13 cellular contexts compared by ENCODE assay signal in the genomic region with DNA sequence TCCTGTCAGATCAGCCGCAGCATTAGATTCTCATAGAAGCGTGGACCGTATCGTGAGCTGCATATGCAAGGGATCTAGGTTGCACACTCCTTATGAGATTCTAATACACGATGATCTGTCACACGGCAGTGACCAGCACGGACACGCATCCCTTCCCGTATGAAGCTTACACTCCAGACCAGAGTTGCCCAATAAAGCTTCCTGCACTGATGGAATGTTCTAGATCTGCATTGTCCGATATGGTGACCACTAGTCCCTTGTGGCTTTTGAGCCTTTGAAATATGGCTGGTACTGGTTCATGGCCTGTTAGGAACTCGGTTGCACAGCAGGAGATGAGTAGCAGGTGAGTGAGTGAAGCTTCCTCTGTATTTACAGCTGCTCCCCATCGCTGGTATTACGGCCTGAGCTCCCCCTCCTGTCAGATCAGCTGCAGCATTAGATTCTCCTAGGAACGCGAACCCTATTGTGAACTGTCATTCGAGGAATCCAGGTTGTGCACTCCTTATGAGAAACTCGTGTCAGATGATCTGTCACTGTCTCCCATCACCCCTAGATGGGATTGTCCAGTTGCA. TPM values are rescaled to one million over a fixed set of nuclear protein-coding genes. Genes with fewer than 3 reads are reported as not detected.
"Had no signal": no experiment of that assay in that cellular context is flagged by ENCODE, and none has a peak within 500 bp of the region (broad histone marks: within the 10 kb centered on the region; RNA-seq: fewer than 3 reads in every experiment).

No MANE protein-coding gene starts in this region.

- H3K4me1 ChIP-seq: breast epithelium, parathyroid adenoma had no signal

- H3K9me3 ChIP-seq: vagina had no signal

- H3K27ac ChIP-seq: breast epithelium, parathyroid adenoma, skin epidermis had no signal

- H3K27me3 ChIP-seq: vagina had no signal

- H3K9ac ChIP-seq: parathyroid adenoma had no signal

- H3K36me3 ChIP-seq: breast epithelium, stomach, tibial nerve, vagina had no signal

- FAIRE-seq: TTC549 had no signal

- H3K4me3 ChIP-seq: breast epithelium, skin epidermis, tibial nerve, vagina had no signal

- H2AFZ ChIP-seq: parathyroid adenoma had no signal

- H3K79me2 ChIP-seq: parathyroid adenoma had no signal

- DNase-seq: activated CD4-positive, CD25-positive, alpha-beta regulatory T cell; activated T-cell treated with anti-CD3 and anti-CD28 coated beads, Interleukin-2, amount 50 U/mL, for 1 hour; dorsolateral prefrontal cortex; hypothalamus; kidney glomerular epithelial cell; stomach had no signal

RNA-seq across cellular contexts. Expression of a gene that starts 59.7 kb away (rescaled TPM):
- total RNA-seq: lower leg skin had no signal
